Comparison of ENCODE assay signal across 8 cellular contexts in genomic region chr9:70924905-70925547, GRCh38.
A peak's percentile ranks its signal among the peaks of the same experiment; 100 is the strongest.
DNase-seq lines count a peak whose midpoint lies in the region; FAIRE-seq and TF ChIP-seq lines count a peak whose summit lies in the region.

No MANE protein-coding gene starts in this region.

- no peaks in the 10 kb centered on the region for H3K4me1 Mint-ChIP-seq in endothelial cell (ENCODE audit: unreplicated experiment)

- H2BK5ac ChIP-seq in mesendoderm (ENCODE audit: low read length): no peak overlapping the region

- no peaks in the 10 kb centered on the region for H3K36me3 ChIP-seq in mesendoderm (ENCODE audit: control insufficient read depth, insufficient read depth, low read length)

- no peak overlapping the region for H3K18ac ChIP-seq in mesendoderm (ENCODE audit: low read length)

- no peak overlapping the region for H2AK5ac ChIP-seq in mesendoderm (ENCODE audit: low read length)

- H4K8ac ChIP-seq in mesendoderm (ENCODE audit: low read depth, low read length): no peak overlapping the region

- no peak overlapping the region for H3K4ac ChIP-seq in mesendoderm (ENCODE audit: low read depth, low read length)

- TF ChIP-seq CTCF in endothelial cell (IDR thresholded peaks at IDR 0.05; ENCODE audit: unreplicated experiment): peak; percentile 73

- H2BK15ac ChIP-seq in mesendoderm (replicated peaks; ENCODE audit: low read depth): no peak overlapping the region

- no peak overlapping the region for H3K23ac ChIP-seq in mesendoderm (ENCODE audit: low read length)

- no peaks in the 10 kb centered on the region for H3K27me3 ChIP-seq in mesendoderm (ENCODE audit: insufficient read depth, low read length, poor library complexity)

- H3K56ac ChIP-seq in mesendoderm (ENCODE audit: low read length): no peak overlapping the region

- H3K79me1 ChIP-seq in mesendoderm (ENCODE audit: low read length): no peaks in the 10 kb centered on the region

- H3K27ac ChIP-seq in mesendoderm (ENCODE audit: low read depth, low read length): no peak overlapping the region

- H3K4me3 Mint-ChIP-seq in endothelial cell (ENCODE audit: unreplicated experiment): no peak overlapping the region

- H3K4me3 ChIP-seq in mesendoderm (ENCODE audit: low read length): no peak overlapping the region

- peak; percentile 67 for FAIRE-seq in A204.1 (lab: Jason Lieb, UNC)
- peak; percentile 100 for FAIRE-seq in H54 (lab: Jason Lieb, UNC)

- no CpG with 5 or more reads among the region's 9 CpGs for WGBS in mesendoderm (ENCODE audit: extremely low coverage, insufficient coverage, low lambda C conversion rate)

- no peak overlapping the region for H3K4me2 ChIP-seq in mesendoderm (ENCODE audit: low read length)

- H3K27me3 Mint-ChIP-seq in endothelial cell (ENCODE audit: unreplicated experiment): peaks cover 1% of the 10 kb centered on the region

- no peak overlapping the region for H2BK120ac ChIP-seq in mesendoderm (ENCODE audit: low read depth, low read length)

- H3K27ac Mint-ChIP-seq in endothelial cell (ENCODE audit: unreplicated experiment): no peak overlapping the region

- H4K5ac ChIP-seq in mesendoderm (ENCODE audit: low read length): no peak overlapping the region

- no peaks in the 10 kb centered on the region for H3K9me3 Mint-ChIP-seq in endothelial cell (ENCODE audit: unreplicated experiment)

- no peak for TF ChIP-seq POLR2A in H54 (IDR thresholded peaks at IDR 0.05; ENCODE audit: low read depth, low read length)

- no peaks in the 10 kb centered on the region for H3K4me1 ChIP-seq in mesendoderm (ENCODE audit: control insufficient read depth, low read depth, low read length)

- DNase-seq in GF-D8 (lab: John Stamatoyannopoulos, UW): peak; percentile 10
- DNase-seq in H54 (ENCODE audit: insufficient read length, low spot score): peak; percentile 47
- peak; percentile 60 to 71 for DNase-seq in Kasumi-1 (lab: John Stamatoyannopoulos, UW)
- DNase-seq in RKO (ENCODE audit: low spot score): peak; percentile 83
- DNase-seq in endothelial cell (ENCODE audit: low spot score): peak; percentile 26
- peak; percentile 75 for DNase-seq in mesendoderm
- DNase-seq in activated gamma-delta T cell (lab: John Stamatoyannopoulos, UW): no peak

- H3K36me3 Mint-ChIP-seq in endothelial cell (ENCODE audit: low read depth, unreplicated experiment): no peaks in the 10 kb centered on the region

- no peaks in the 10 kb centered on the region for H3K79me2 ChIP-seq in mesendoderm (ENCODE audit: control insufficient read depth, insufficient read depth, low read length)

- H3K9ac ChIP-seq in mesendoderm (ENCODE audit: low read length): no peak overlapping the region
